In the genomic region with DNA sequence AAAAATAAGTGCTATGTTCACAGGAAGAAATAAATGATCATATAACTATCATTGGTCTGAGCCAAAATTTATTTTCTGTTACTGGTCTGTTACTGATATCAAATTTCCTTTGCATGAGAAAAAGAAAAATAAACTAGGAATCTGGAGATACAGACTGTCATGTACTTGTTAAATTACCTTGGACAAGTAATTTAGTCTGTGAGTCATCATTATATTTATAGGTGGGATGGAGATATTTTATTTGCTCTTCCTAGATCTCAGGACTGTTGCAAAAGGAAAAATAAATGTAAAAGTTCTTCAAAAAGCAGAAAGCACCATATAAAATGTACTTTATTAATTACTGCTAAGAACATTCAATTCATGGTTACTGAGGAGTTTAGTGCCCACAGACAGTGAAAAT, we compare ENCODE assay signal across 29 cellular contexts.
"Had no signal": no experiment of that assay in that cellular context is flagged by ENCODE, and none has a peak within 500 bp of the region (broad histone marks: within the 10 kb centered on the region; RNA-seq: fewer than 3 reads in every experiment).

No MANE protein-coding gene starts in this region.

- H3K27ac ChIP-seq: left ventricle myocardium inferior, pancreas, prostate gland, spleen, suprapubic skin, thoracic aorta, tibial artery, upper lobe of right lung had no signal

- H3K27me3 ChIP-seq: tibial artery, upper lobe of right lung had no signal

- ATAC-seq: left colon; mucosa of descending colon; naive thymus-derived CD4-positive, alpha-beta T cell; natural killer cell treated with Interleukin-12 subunit alpha and Interleukin-12 subunit beta and Interleukin-15 and Interleukin-18, amount 100 ng/mL, for 72 hours; pancreas; right cardiac atrium; sciatic nerve; stimulated activated effector memory CD8-positive, alpha-beta T cell treated with anti-CD3 and anti-CD28 coated beads, Interleukin-12 subunit alpha, Interleukin-12 subunit beta, amount 100 ng/mL, for 72 hours; upper lobe of right lung had no signal

- H3K36me3 Mint-ChIP-seq: natural killer cell treated with Interleukin-12 subunit alpha and Interleukin-12 subunit beta and Interleukin-15 and Interleukin-18, amount 100 ng/mL, for 72 hours; stimulated activated effector memory CD8-positive, alpha-beta T cell treated with anti-CD3 and anti-CD28 coated beads, Interleukin-12 subunit alpha, Interleukin-12 subunit beta, amount 100 ng/mL, for 72 hours had no signal

- FAIRE-seq: keratinocyte, pancreas, small intestine had no signal

- H3K4me3 Mint-ChIP-seq: naive thymus-derived CD4-positive, alpha-beta T cell; natural killer cell treated with Interleukin-12 subunit alpha and Interleukin-12 subunit beta and Interleukin-15 and Interleukin-18, amount 100 ng/mL, for 72 hours; neural crest cell; stimulated activated effector memory CD8-positive, alpha-beta T cell treated with anti-CD3 and anti-CD28 coated beads, Interleukin-12 subunit alpha, Interleukin-12 subunit beta, amount 100 ng/mL, for 72 hours; stimulated activated naive CD8-positive, alpha-beta T cell treated with anti-CD3 and anti-CD28 coated beads, Interleukin-15, Interleukin-2, amounts not matched to agents 100 ng/mL and 50 ng/mL, for 24 hours had no signal

- H3K9me3 ChIP-seq: prostate gland, suprapubic skin, upper lobe of right lung had no signal

- H3K9me3 Mint-ChIP-seq: neural crest cell had no signal

- DNase-seq: hippocampal formation; kidney glomerular epithelial cell; left colon; left ventricle myocardium inferior; mesendoderm; midbrain; mucosa of descending colon; naive thymus-derived CD4-positive, alpha-beta T cell; nucleus accumbens; pancreas; posterior cingulate gyrus; retina; right cardiac atrium; small intestine; spleen; stimulated activated CD4-positive, alpha-beta T cell treated with anti-CD3 and anti-CD28 coated beads, Interleukin-4, amount 100 ng/mL, for 24 hours; stimulated activated naive CD4-positive, alpha-beta T cell; tibial artery; upper lobe of right lung had no signal

- H3K27ac Mint-ChIP-seq: naive thymus-derived CD4-positive, alpha-beta T cell; natural killer cell treated with Interleukin-12 subunit alpha and Interleukin-12 subunit beta and Interleukin-15 and Interleukin-18, amount 100 ng/mL, for 72 hours; stimulated activated effector memory CD8-positive, alpha-beta T cell treated with anti-CD3 and anti-CD28 coated beads, Interleukin-12 subunit alpha, Interleukin-12 subunit beta, amount 100 ng/mL, for 72 hours; stimulated activated naive CD8-positive, alpha-beta T cell treated with anti-CD3 and anti-CD28 coated beads, Interleukin-15, Interleukin-2, amounts not matched to agents 100 ng/mL and 50 ng/mL, for 24 hours had no signal

- H3K4me1 ChIP-seq: left ventricle myocardium inferior, prostate gland, suprapubic skin, tibial artery, upper lobe of right lung had no signal

- H3K4me3 ChIP-seq: left ventricle myocardium inferior, lung, mucosa of descending colon, pancreas, prostate gland, spleen, suprapubic skin, thoracic aorta, tibial artery, upper lobe of right lung had no signal

- H3K36me3 ChIP-seq: left ventricle myocardium inferior, pancreas, prostate gland, spleen, suprapubic skin, thoracic aorta, tibial artery, upper lobe of right lung had no signal

- H3K4me1 Mint-ChIP-seq: stimulated activated effector memory CD8-positive, alpha-beta T cell treated with anti-CD3 and anti-CD28 coated beads, Interleukin-12 subunit alpha, Interleukin-12 subunit beta, amount 100 ng/mL, for 72 hours had no signal
